Comparison of ENCODE assay signal across 19 cellular contexts in genomic region chr18:11666176-11666575, GRCh38. TPM values are rescaled to one million over a fixed set of nuclear protein-coding genes. Genes with fewer than 3 reads are reported as not detected.
A peak's percentile ranks its signal among the peaks of the same experiment; 100 is the strongest.
DNase-seq lines count a peak whose midpoint lies in the region; ATAC-seq and TF ChIP-seq lines count a peak whose summit lies in the region.
"Had no signal": no experiment of that assay in that cellular context is flagged by ENCODE, and none has a peak within 500 bp of the region (broad histone marks: within the 10 kb centered on the region; RNA-seq: fewer than 3 reads in every experiment).

No MANE protein-coding gene starts in this region.

- H3K36me3 ChIP-seq in GM23338 (ENCODE audit: insufficient read depth) (no peaks in the 10 kb centered on the region), esophagus muscularis mucosa (no peaks in the 10 kb centered on the region), upper lobe of right lung (no peaks in the 10 kb centered on the region), adrenal gland (replicated peaks in 1 of 2) (no peaks in the 10 kb centered on the region)
- H3K36me3 ChIP-seq: BLaER1 had no signal

- H3K4me1 ChIP-seq in GM23338 (ENCODE audit: insufficient read depth) (no peaks in the 10 kb centered on the region; the same call in 1 of the 2 replicates), esophagus muscularis mucosa (no peaks in the 10 kb centered on the region), upper lobe of right lung (no peaks in the 10 kb centered on the region), adrenal gland (replicated peaks in 1 of 2) (no peaks in the 10 kb centered on the region)

- WGBS in esophagus muscularis mucosa = 56% methylated on average over 4 of the region's 4 CpGs
- 59 to 70% (median 68%) methylated on average over 4 of the region's 4 CpGs for WGBS in adrenal gland, 4 donors

- ATAC-seq in GM23338 (peak; percentile 47), upper lobe of right lung (no peak)

- H3K27ac ChIP-seq in GM23338 (ENCODE audit: low read depth) = no peak overlapping the region
- no peak overlapping the region for H3K27ac ChIP-seq in esophagus muscularis mucosa (replicated peaks in 1 of 4)
- no peak overlapping the region for H3K27ac ChIP-seq in upper lobe of right lung
- H3K27ac ChIP-seq in adrenal gland = no peak overlapping the region
- H3K27ac ChIP-seq: BLaER1 had no signal

- H3K79me2 ChIP-seq in GM23338 (replicated peaks; ENCODE audit: insufficient read depth) = no peaks in the 10 kb centered on the region

- H3K36me3 Mint-ChIP-seq in GM23338 (ENCODE audit: low read depth) (no peaks in the 10 kb centered on the region), chondrocyte (ENCODE audit: low read depth) (no peaks in the 10 kb centered on the region)
- H3K36me3 Mint-ChIP-seq: CD14-positive monocyte; CD4-positive, alpha-beta memory T cell had no signal

- no peak for DNase-seq in GM23338 (ENCODE audit: low spot score)
- DNase-seq in esophagus muscularis mucosa (ENCODE audit: extremely low spot score) = peak; percentile 77
- DNase-seq in mesenteric fat pad (ENCODE audit: low spot score) = peak; percentile 57
- peak; percentile 7 for DNase-seq in upper lobe of right lung
- DNase-seq in chondrocyte (ENCODE audit: low spot score) = no peak
- DNase-seq in adrenal gland = no peak
- DNase-seq in activated CD4-positive, CD25-positive, alpha-beta regulatory T cell treated with anti-CD3 and anti-CD28 coated beads, Interleukin-2, amount 50 U/mL, for 72 hours = no peak
- DNase-seq: 8988T; Calu3; CD4-positive, alpha-beta memory T cell; DMS79 treated with DMSO at 0.1 percent for 48 hours; HCEC 1CT; IMR-90 had no signal

- H3K27ac Mint-ChIP-seq in GM23338 (no peak overlapping the region), chondrocyte (ENCODE audit: unreplicated experiment) (no peak overlapping the region)
- H3K27ac Mint-ChIP-seq: CD14-positive monocyte; CD4-positive, alpha-beta memory T cell had no signal

- H3K27me3 Mint-ChIP-seq in GM23338 (ENCODE audit: insufficient read depth, low read depth, poor library complexity) (peaks cover 11% of the 10 kb centered on the region), chondrocyte (ENCODE audit: low read depth) (peaks cover 5% of the 10 kb centered on the region)

- H3K9me3 Mint-ChIP-seq in GM23338 = no peaks in the 10 kb centered on the region
- H3K9me3 Mint-ChIP-seq in chondrocyte (ENCODE audit: low read depth) = no peaks in the 10 kb centered on the region
- H3K9me3 Mint-ChIP-seq: CD14-positive monocyte; CD4-positive, alpha-beta memory T cell had no signal

- no peak for TF ChIP-seq EP300 in esophagus muscularis mucosa (IDR thresholded peaks at IDR 0.05)

- no peaks in the 10 kb centered on the region for H4K20me1 ChIP-seq in GM23338 (replicated peaks; ENCODE audit: insufficient read depth)
- H4K20me1 ChIP-seq: BLaER1 had no signal

- TF ChIP-seq POLR2A in esophagus muscularis mucosa (IDR thresholded peaks at IDR 0.05; ENCODE audit: low read depth) = no peak
- no peak for TF ChIP-seq POLR2A in adrenal gland (IDR thresholded peaks at IDR 0.05)

- TF ChIP-seq CTCF in GM23338 (conservative IDR thresholded peaks at IDR 0.05; ENCODE audit: low read depth in 2 of 2) (no peak), esophagus muscularis mucosa (IDR thresholded peaks at IDR 0.05) (no peak), upper lobe of right lung (IDR thresholded peaks at IDR 0.05) (no peak), chondrocyte (IDR thresholded peaks at IDR 0.05) (no peak), adrenal gland (IDR thresholded peaks at IDR 0.05) (no peak)

- intact Hi-C loops in esophagus muscularis mucosa (cut with DNase I) (no loop called here), upper lobe of right lung (cut with DNase I) (no loop called here), adrenal gland (cut with DNase I) (no loop called here)

- H3K9me3 ChIP-seq in esophagus muscularis mucosa (no peaks in the 10 kb centered on the region), upper lobe of right lung (no peaks in the 10 kb centered on the region), adrenal gland (replicated peaks in 1 of 3) (no peaks in the 10 kb centered on the region)
- H3K9me3 ChIP-seq: BLaER1 had no signal

- H3K4me3 ChIP-seq in GM23338 = no peak overlapping the region
- no peak overlapping the region for H3K4me3 ChIP-seq in esophagus muscularis mucosa
- no peak overlapping the region for H3K4me3 ChIP-seq in upper lobe of right lung
- no peak overlapping the region for H3K4me3 ChIP-seq in adrenal gland
- H3K4me3 ChIP-seq: BLaER1 had no signal

- peaks cover 27% of the 10 kb centered on the region for H3K4me1 Mint-ChIP-seq in GM23338
- no peaks in the 10 kb centered on the region for H3K4me1 Mint-ChIP-seq in chondrocyte (ENCODE audit: low read depth)
- H3K4me1 Mint-ChIP-seq: CD14-positive monocyte; CD4-positive, alpha-beta memory T cell had no signal

- no peak overlapping the region; the same call in 1 of the 2 replicates for H2AFZ ChIP-seq in GM23338

- H3K4me3 Mint-ChIP-seq in GM23338 (no peak overlapping the region), chondrocyte (ENCODE audit: unreplicated experiment) (no peak overlapping the region)
- H3K4me3 Mint-ChIP-seq: CD14-positive monocyte; CD4-positive, alpha-beta memory T cell had no signal

- no peaks in the 10 kb centered on the region for H3K27me3 ChIP-seq in GM23338 (ENCODE audit: insufficient read depth)
- H3K27me3 ChIP-seq in esophagus muscularis mucosa = peaks cover 0 to 42% (median 0%) of the 10 kb centered on the region in 4 donors
- no peaks in the 10 kb centered on the region for H3K27me3 ChIP-seq in upper lobe of right lung
- H3K27me3 ChIP-seq in adrenal gland = no peaks in the 10 kb centered on the region
- H3K27me3 ChIP-seq: BLaER1 had no signal

- H3K4me2 ChIP-seq in GM23338 = no peak overlapping the region
- H3K4me2 ChIP-seq: BLaER1 had no signal

- peaks cover 9% of the 10 kb centered on the region for H3K9me2 ChIP-seq in GM23338 (ENCODE audit: insufficient read depth)

- no peaks in the 10 kb centered on the region for H3F3A ChIP-seq in GM23338 (replicated peaks; ENCODE audit: low read depth)

TF ChIP-seq in GM23338, 12 proteins besides CTCF, POLR2A, EP300 and RAD21:
- TF ChIP-seq JUNB (IDR thresholded peaks at IDR 0.05; ENCODE audit: unreplicated experiment) = no peak
- TF ChIP-seq EZH2 (IDR thresholded peaks at IDR 0.05; ENCODE audit: low read depth, unreplicated experiment) = no peak
- TF ChIP-seq NANOG (IDR thresholded peaks at IDR 0.05; ENCODE audit: borderline replicate concordance) = no peak
- TF ChIP-seq REST (IDR thresholded peaks at IDR 0.05; ENCODE audit: unreplicated experiment) = peak; percentile 36
- TF ChIP-seq, protein P1, sequence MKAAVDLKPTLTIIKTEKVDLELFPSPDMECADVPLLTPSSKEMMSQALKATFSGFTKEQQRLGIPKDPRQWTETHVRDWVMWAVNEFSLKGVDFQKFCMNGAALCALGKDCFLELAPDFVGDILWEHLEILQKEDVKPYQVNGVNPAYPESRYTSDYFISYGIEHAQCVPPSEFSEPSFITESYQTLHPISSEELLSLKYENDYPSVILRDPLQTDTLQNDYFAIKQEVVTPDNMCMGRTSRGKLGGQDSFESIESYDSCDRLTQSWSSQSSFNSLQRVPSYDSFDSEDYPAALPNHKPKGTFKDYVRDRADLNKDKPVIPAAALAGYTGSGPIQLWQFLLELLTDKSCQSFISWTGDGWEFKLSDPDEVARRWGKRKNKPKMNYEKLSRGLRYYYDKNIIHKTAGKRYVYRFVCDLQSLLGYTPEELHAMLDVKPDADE (IDR thresholded peaks at IDR 0.05) = no peak
- TF ChIP-seq STAT1 (IDR thresholded peaks at IDR 0.05; ENCODE audit: unreplicated experiment) = no peak

RNA-seq across cellular contexts. Expression of gene GNAL, which starts 22.9 kb away (rescaled TPM):
- total RNA-seq in GM23338 (2014; rRNA removed; shearing (Covaris generic)) = 21.2 and 21.6 TPM in 2 replicates
- 6.2 and 7.5 TPM in 2 replicates for polyA plus RNA-seq in GM23338 (2016; fragmentation: Nextera tagmentation; extraction: Ambion mirVana)
- total RNA-seq in esophagus muscularis mucosa = 10 to 100 TPM; 13.3 to 22.0 (median 19.9) TPM
- 7.4 TPM for total RNA-seq in mesenteric fat pad
- total RNA-seq in upper lobe of right lung = 4.3 TPM
- 1.3 to 5.9 TPM (median 5.8 TPM) in 3 replicates for total RNA-seq in chondrocyte
- total RNA-seq in adrenal gland = 1 to 10 TPM; 1.2 to 7.0 (median 2.4) TPM
- polyA plus RNA-seq in adrenal gland = 1 to 10 TPM in 1 of 3 donors, under 1 TPM in 2; 0.48 to 2.7 (median 0.61) TPM

RNA-seq across cellular contexts. Expression of gene SLC35G4, which starts 56.8 kb away (rescaled TPM):
- not detected in 2 replicates for total RNA-seq in GM23338 (2014; rRNA removed; shearing (Covaris generic))
- polyA plus RNA-seq in GM23338 (2016; fragmentation: Nextera tagmentation; extraction: Ambion mirVana) = not detected in 2 replicates
- total RNA-seq in esophagus muscularis mucosa = not detected
- total RNA-seq in mesenteric fat pad = not detected
- not detected for total RNA-seq in upper lobe of right lung
- not detected in 3 replicates for total RNA-seq in chondrocyte
- not detected for total RNA-seq in adrenal gland
- not detected for polyA plus RNA-seq in adrenal gland
- total RNA-seq: A673; Calu3; CD4-positive, alpha-beta memory T cell; G401; H4; IMR-90 had no signal
- polyA plus RNA-seq: AG04450; CD14-positive monocyte; CD4-positive, alpha-beta memory T cell; IMR-90 had no signal

Comparison
In these comparisons a context has a peak if more than half of its experiments do, and no peak if none do; other contexts are left out.
1. DNase-seq: peak in esophagus muscularis mucosa (single experiment), mesenteric fat pad (single experiment) and upper lobe of right lung (single experiment); none in GM23338 (single experiment), chondrocyte (single experiment), adrenal gland (0 of 7) and activated CD4-positive, CD25-positive, alpha-beta regulatory T cell treated with anti-CD3 and anti-CD28 coated beads, Interleukin-2, amount 50 U/mL, for 72 hours (single experiment).